1 cellular context compared by ENCODE assay signal in the genomic region with DNA sequence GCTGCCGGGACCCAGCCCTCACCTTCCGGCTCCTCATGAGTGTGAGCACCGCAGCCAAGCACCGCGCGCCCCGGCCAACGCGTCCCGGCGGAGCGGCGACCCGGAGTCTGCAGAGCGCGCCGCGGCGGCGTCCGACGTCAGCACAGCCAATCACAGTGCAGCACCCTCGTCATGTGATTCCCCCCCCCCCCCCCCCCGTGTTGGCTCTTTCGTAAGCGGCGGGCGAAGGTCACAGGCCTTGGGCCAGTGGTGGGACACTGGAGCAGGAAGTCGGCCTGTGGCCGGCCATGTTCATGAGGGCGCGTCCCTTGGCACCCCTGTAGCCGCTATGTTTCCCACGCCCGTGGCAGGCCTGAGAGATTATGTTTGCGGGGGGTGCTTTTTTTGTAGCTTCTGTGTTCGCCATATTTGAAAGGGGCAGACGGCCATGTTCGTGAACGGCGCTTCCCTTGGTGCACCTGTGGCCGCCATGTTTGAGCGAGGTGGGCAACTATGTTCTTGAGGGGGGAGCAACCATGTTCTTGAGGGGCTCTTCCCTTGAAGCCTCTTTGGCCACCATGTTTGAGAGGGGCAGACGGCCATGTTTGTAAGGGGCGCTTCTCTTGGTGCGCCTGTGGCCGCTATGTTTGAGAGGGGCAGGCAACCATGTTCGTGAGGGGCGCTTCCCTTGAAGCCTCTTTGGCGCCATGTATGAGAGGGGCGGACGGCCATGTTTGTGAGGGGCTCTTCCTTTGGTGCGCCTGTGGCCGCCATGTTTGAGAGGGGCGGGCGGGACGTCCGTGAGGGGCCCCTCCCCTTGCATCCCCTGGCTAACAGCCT.
TF ChIP-seq lines count a peak whose summit lies in the region.

A gene (minus strand): TSS at position 123 of the 819 bp plus-strand sequence. CDS start 86 bp downstream, at position 37.

TF ChIP-seq in K562, 482 proteins besides CTCF, POLR2A, EP300 and RAD21 (continued from another document and continues in another):
- TF ChIP-seq, protein P1, sequence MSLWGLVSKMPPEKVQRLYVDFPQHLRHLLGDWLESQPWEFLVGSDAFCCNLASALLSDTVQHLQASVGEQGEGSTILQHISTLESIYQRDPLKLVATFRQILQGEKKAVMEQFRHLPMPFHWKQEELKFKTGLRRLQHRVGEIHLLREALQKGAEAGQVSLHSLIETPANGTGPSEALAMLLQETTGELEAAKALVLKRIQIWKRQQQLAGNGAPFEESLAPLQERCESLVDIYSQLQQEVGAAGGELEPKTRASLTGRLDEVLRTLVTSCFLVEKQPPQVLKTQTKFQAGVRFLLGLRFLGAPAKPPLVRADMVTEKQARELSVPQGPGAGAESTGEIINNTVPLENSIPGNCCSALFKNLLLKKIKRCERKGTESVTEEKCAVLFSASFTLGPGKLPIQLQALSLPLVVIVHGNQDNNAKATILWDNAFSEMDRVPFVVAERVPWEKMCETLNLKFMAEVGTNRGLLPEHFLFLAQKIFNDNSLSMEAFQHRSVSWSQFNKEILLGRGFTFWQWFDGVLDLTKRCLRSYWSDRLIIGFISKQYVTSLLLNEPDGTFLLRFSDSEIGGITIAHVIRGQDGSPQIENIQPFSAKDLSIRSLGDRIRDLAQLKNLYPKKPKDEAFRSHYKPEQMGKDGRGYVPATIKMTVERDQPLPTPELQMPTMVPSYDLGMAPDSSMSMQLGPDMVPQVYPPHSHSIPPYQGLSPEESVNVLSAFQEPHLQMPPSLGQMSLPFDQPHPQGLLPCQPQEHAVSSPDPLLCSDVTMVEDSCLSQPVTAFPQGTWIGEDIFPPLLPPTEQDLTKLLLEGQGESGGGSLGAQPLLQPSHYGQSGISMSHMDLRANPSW (CRISPR knock-in tag; IDR thresholded peaks at IDR 0.05) = 0 out of 2 replicates have a peak, but pooled peaks have one; percentile 23
- TF ChIP-seq MTA1 (IDR thresholded peaks at IDR 0.05; ENCODE audit: borderline replicate concordance) (peak; percentile 74; the same call in 1 of the 2 replicates), SIRT6 (IDR thresholded peaks at IDR 0.05; ENCODE audit: low read depth, low read length) (no peak), KDM5B (IDR thresholded peaks at IDR 0.05; ENCODE audit: insufficient replicate concordance, low read depth, low read length) (peak; percentile 86), ZNF140 (CRISPR knock-in tag; IDR thresholded peaks at IDR 0.05) (no peak), ZNF263 (CRISPR knock-in tag; IDR thresholded peaks at IDR 0.05; ENCODE audit: borderline replicate concordance) (peak; percentile 60; the same call in 1 of the 2 replicates), ZNF79 (CRISPR knock-in tag; IDR thresholded peaks at IDR 0.05; ENCODE audit: low read depth) (peak; percentile 51), HCFC1 (IDR thresholded peaks at IDR 0.05; ENCODE audit: low read depth, low read length) (peak; percentile 93), MED1 (CRISPR knock-in tag; IDR thresholded peaks at IDR 0.05; ENCODE audit: borderline replicate concordance) (no peak), ZNF586 (CRISPR knock-in tag; conservative IDR thresholded peaks at IDR 0.05) (no peak), RBM14 (IDR thresholded peaks at IDR 0.05; ENCODE audit: borderline replicate concordance, insufficient read depth, low read depth, low read length) (no peak), CHD2 (IDR thresholded peaks at IDR 0.05; ENCODE audit: low read depth, low read length) (peak; percentile 32; the same call in 1 of the 2 replicates), KLF6 (CRISPR knock-in tag; IDR thresholded peaks at IDR 0.05; ENCODE audit: borderline replicate concordance) (peak; percentile 79; the same call in 1 of the 2 replicates), FOXK2 (conservative IDR thresholded peaks at IDR 0.05 in 1 of 2, IDR thresholded peaks at IDR 0.05 in 1 of 2; ENCODE audit: low read depth in 2 of 2) (peak; percentile 28 to 79; a peak in 3 of 4 replicates), KDM4B (IDR thresholded peaks at IDR 0.05; ENCODE audit: borderline replicate concordance in 2 of 2, low read depth in 1 of 2) (peak in 1 of 2 experiments; percentile 56; a peak in 2 of 4 replicates), MIER1 (IDR thresholded peaks at IDR 0.05; ENCODE audit: low read depth) (no peak), POLR2B (IDR thresholded peaks at IDR 0.05; ENCODE audit: low read depth, partially characterized antibody) (no peak), SRSF3 (IDR thresholded peaks at IDR 0.05; ENCODE audit: insufficient read depth, low read length) (0 out of 2 replicates have a peak, but pooled peaks have one; percentile 70), ZNF830 (CRISPR knock-in tag; IDR thresholded peaks at IDR 0.05) (0 out of 2 replicates have a peak, but pooled peaks have one; percentile 61), ZBTB7A (IDR thresholded peaks at IDR 0.05; ENCODE audit: borderline replicate concordance, control insufficient read depth, low read depth, low read length) (peak; percentile 55; the same call in 1 of the 2 replicates), NFATC3 (IDR thresholded peaks at IDR 0.05) (no peak), HMGN3 (IDR thresholded peaks at IDR 0.05; ENCODE audit: borderline replicate concordance, extremely low read depth, insufficient read length, low read depth, low read length) (no peak), ZNF408 (CRISPR knock-in tag; IDR thresholded peaks at IDR 0.05; ENCODE audit: low read depth) (no peak), BDP1 (IDR thresholded peaks at IDR 0.05; ENCODE audit: insufficient read depth, insufficient read length) (no peak), NFYB (IDR thresholded peaks at IDR 0.05; ENCODE audit: extremely low read depth, insufficient read length) (peak; percentile 21), FOXA1 (IDR thresholded peaks at IDR 0.05; ENCODE audit: borderline replicate concordance) (no peak), DACH1 (IDR thresholded peaks at IDR 0.05; ENCODE audit: partially characterized antibody) (peak; percentile 28), ETV6 (IDR thresholded peaks at IDR 0.05; ENCODE audit: borderline replicate concordance in 1 of 2, low read depth in 2 of 2, low read length in 1 of 2) (no peak), ETV6 (CRISPR knock-in tag; IDR thresholded peaks at IDR 0.05; ENCODE audit: borderline replicate concordance) (no peak), ZNF436 (CRISPR knock-in tag; IDR thresholded peaks at IDR 0.05) (no peak), FOSL1 (tag; conservative IDR thresholded peaks at IDR 0.05) (no peak; the same call in 1 of the 2 replicates), HMG20A (CRISPR knock-in tag; conservative IDR thresholded peaks at IDR 0.05) (no peak), HIVEP1 (CRISPR knock-in tag; IDR thresholded peaks at IDR 0.05) (peak; percentile 50; the same call in 1 of the 2 replicates), NR2C2 (CRISPR knock-in tag; IDR thresholded peaks at IDR 0.05) (peak; percentile 90), NR2C2 (tag; IDR thresholded peaks at IDR 0.05) (peak; percentile 99), MECOM (CRISPR knock-in tag; IDR thresholded peaks at IDR 0.05) (no peak), SMARCB1 (IDR thresholded peaks at IDR 0.05; ENCODE audit: insufficient read length, low read depth) (no peak), SMAD4 (CRISPR knock-in tag; conservative IDR thresholded peaks at IDR 0.05) (peak; percentile 84)
- TF ChIP-seq, protein P2, sequence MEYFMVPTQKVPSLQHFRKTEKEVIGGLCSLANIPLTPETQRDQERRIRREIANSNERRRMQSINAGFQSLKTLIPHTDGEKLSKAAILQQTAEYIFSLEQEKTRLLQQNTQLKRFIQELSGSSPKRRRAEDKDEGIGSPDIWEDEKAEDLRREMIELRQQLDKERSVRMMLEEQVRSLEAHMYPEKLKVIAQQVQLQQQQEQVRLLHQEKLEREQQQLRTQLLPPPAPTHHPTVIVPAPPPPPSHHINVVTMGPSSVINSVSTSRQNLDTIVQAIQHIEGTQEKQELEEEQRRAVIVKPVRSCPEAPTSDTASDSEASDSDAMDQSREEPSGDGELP (CRISPR knock-in tag; IDR thresholded peaks at IDR 0.05; ENCODE audit: borderline replicate concordance) = peak; percentile 90; the same call in 1 of the 2 replicates
- TF ChIP-seq, protein P3, sequence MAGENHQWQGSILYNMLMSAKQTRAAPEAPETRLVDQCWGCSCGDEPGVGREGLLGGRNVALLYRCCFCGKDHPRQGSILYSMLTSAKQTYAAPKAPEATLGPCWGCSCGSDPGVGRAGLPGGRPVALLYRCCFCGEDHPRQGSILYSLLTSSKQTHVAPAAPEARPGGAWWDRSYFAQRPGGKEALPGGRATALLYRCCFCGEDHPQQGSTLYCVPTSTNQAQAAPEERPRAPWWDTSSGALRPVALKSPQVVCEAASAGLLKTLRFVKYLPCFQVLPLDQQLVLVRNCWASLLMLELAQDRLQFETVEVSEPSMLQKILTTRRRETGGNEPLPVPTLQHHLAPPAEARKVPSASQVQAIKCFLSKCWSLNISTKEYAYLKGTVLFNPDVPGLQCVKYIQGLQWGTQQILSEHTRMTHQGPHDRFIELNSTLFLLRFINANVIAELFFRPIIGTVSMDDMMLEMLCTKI (IDR thresholded peaks at IDR 0.05; ENCODE audit: partially characterized antibody) = no peak
- TF ChIP-seq, protein P4, sequence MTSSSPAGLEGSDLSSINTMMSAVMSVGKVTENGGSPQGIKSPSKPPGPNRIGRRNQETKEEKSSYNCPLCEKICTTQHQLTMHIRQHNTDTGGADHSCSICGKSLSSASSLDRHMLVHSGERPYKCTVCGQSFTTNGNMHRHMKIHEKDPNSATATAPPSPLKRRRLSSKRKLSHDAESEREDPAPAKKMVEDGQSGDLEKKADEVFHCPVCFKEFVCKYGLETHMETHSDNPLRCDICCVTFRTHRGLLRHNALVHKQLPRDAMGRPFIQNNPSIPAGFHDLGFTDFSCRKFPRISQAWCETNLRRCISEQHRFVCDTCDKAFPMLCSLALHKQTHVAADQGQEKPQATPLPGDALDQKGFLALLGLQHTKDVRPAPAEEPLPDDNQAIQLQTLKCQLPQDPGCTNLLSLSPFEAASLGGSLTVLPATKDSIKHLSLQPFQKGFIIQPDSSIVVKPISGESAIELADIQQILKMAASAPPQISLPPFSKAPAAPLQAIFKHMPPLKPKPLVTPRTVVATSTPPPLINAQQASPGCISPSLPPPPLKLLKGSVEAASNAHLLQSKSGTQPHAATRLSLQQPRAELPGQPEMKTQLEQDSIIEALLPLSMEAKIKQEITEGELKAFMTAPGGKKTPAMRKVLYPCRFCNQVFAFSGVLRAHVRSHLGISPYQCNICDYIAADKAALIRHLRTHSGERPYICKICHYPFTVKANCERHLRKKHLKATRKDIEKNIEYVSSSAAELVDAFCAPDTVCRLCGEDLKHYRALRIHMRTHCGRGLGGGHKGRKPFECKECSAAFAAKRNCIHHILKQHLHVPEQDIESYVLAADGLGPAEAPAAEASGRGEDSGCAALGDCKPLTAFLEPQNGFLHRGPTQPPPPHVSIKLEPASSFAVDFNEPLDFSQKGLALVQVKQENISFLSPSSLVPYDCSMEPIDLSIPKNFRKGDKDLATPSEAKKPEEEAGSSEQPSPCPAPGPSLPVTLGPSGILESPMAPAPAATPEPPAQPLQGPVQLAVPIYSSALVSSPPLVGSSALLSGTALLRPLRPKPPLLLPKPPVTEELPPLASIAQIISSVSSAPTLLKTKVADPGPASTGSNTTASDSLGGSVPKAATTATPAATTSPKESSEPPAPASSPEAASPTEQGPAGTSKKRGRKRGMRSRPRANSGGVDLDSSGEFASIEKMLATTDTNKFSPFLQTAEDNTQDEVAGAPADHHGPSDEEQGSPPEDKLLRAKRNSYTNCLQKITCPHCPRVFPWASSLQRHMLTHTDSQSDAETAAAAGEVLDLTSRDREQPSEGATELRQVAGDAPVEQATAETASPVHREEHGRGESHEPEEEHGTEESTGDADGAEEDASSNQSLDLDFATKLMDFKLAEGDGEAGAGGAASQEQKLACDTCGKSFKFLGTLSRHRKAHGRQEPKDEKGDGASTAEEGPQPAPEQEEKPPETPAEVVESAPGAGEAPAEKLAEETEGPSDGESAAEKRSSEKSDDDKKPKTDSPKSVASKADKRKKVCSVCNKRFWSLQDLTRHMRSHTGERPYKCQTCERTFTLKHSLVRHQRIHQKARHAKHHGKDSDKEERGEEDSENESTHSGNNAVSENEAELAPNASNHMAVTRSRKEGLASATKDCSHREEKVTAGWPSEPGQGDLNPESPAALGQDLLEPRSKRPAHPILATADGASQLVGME (CRISPR knock-in tag; IDR thresholded peaks at IDR 0.05) = no peak
- TF ChIP-seq, protein P5, sequence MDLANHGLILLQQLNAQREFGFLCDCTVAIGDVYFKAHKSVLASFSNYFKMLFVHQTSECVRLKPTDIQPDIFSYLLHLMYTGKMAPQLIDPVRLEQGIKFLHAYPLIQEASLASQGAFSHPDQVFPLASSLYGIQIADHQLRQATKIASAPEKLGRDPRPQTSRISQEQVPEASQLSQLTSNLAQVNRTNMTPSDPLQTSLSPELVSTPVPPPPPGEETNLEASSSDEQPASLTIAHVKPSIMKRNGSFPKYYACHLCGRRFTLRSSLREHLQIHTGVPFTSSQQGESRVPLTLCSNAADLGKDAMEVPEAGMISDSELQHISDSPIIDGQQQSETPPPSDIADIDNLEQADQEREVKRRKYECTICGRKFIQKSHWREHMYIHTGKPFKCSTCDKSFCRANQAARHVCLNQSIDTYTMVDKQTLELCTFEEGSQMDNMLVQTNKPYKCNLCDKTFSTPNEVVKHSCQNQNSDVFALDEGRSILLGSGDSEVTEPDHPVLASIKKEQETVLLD (IDR thresholded peaks at IDR 0.05) = no peak; the same call in 1 of the 2 replicates
- TF ChIP-seq, protein P6, sequence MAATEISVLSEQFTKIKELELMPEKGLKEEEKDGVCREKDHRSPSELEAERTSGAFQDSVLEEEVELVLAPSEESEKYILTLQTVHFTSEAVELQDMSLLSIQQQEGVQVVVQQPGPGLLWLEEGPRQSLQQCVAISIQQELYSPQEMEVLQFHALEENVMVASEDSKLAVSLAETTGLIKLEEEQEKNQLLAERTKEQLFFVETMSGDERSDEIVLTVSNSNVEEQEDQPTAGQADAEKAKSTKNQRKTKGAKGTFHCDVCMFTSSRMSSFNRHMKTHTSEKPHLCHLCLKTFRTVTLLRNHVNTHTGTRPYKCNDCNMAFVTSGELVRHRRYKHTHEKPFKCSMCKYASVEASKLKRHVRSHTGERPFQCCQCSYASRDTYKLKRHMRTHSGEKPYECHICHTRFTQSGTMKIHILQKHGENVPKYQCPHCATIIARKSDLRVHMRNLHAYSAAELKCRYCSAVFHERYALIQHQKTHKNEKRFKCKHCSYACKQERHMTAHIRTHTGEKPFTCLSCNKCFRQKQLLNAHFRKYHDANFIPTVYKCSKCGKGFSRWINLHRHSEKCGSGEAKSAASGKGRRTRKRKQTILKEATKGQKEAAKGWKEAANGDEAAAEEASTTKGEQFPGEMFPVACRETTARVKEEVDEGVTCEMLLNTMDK (IDR thresholded peaks at IDR 0.05; ENCODE audit: borderline replicate concordance, insufficient read depth, low read depth, low read length, poor library complexity, severe bottlenecking) = no peak
- TF ChIP-seq, protein P7, sequence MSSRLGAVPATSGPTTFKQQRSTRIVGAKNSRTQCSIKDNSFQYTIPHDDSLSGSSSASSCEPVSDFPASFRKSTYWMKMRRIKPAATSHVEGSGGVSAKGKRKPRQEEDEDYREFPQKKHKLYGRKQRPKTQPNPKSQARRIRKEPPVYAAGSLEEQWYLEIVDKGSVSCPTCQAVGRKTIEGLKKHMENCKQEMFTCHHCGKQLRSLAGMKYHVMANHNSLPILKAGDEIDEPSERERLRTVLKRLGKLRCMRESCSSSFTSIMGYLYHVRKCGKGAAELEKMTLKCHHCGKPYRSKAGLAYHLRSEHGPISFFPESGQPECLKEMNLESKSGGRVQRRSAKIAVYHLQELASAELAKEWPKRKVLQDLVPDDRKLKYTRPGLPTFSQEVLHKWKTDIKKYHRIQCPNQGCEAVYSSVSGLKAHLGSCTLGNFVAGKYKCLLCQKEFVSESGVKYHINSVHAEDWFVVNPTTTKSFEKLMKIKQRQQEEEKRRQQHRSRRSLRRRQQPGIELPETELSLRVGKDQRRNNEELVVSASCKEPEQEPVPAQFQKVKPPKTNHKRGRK (tag; IDR thresholded peaks at IDR 0.05) = no peak
